ENCODE assay signal across 26 cellular contexts in genomic region chr12:2574536-2574935, GRCh38.
"Had no signal": no experiment of that assay in that cellular context is flagged by ENCODE, and none has a peak within 500 bp of the region (broad histone marks: within the 10 kb centered on the region; RNA-seq: fewer than 3 reads in every experiment).

No MANE protein-coding gene starts in this region.

- H3K9me3 ChIP-seq: breast epithelium had no signal

- ATAC-seq: Panc1, Right ventricle myocardium inferior had no signal

- H3K36me3 Mint-ChIP-seq: activated CD4-positive, alpha-beta memory T cell treated with anti-CD3 and anti-CD28 coated beads for 36 hours; activated naive CD4-positive, alpha-beta T cell treated with anti-CD3 and anti-CD28 coated beads, Interleukin-2, amount 50 U/mL, for 24 hours; IgD-negative memory B cell had no signal

- H3K27ac Mint-ChIP-seq: activated CD4-positive, alpha-beta memory T cell treated with anti-CD3 and anti-CD28 coated beads for 36 hours; activated CD4-positive, alpha-beta T cell treated with anti-CD3 and anti-CD28 coated beads, Interleukin-2, amount 10 ng/mL, durations not matched to agents 7 days and 5 days; activated naive CD4-positive, alpha-beta T cell treated with anti-CD3 and anti-CD28 coated beads, Interleukin-2, amount 50 U/mL, for 24 hours; activated T-helper 2 cell treated with anti-CD3 and anti-CD28 coated beads, Interferon-gamma antibody, Interleukin-2, Interleukin-4, amounts not matched to agents 10 μg/mL and 5 μg/mL and 100 μg/mL, durations not matched to agents 14 hours and 24 hours and 36 hours; IgD-negative memory B cell had no signal

- H3K4me1 Mint-ChIP-seq: activated CD4-positive, alpha-beta T cell treated with anti-CD3 and anti-CD28 coated beads, Interleukin-2, amount 10 ng/mL, durations not matched to agents 7 days and 5 days; activated naive CD4-positive, alpha-beta T cell treated with anti-CD3 and anti-CD28 coated beads, Interleukin-2, amount 50 U/mL, for 24 hours; IgD-negative memory B cell had no signal

- H3K36me3 ChIP-seq: breast epithelium had no signal

- H3K4me3 Mint-ChIP-seq: activated CD4-positive, alpha-beta memory T cell treated with anti-CD3 and anti-CD28 coated beads for 36 hours; activated CD4-positive, alpha-beta T cell treated with anti-CD3 and anti-CD28 coated beads, Interleukin-2, amount 10 ng/mL, durations not matched to agents 7 days and 5 days; activated naive CD4-positive, alpha-beta T cell treated with anti-CD3 and anti-CD28 coated beads, Interleukin-2, amount 50 U/mL, for 24 hours; IgD-negative memory B cell had no signal

- DNase-seq: activated CD4-positive, alpha-beta memory T cell treated with anti-CD3 and anti-CD28 coated beads for 36 hours; activated CD4-positive, alpha-beta T cell treated with anti-CD3 and anti-CD28 coated beads, Interleukin-2, amount 10 ng/mL, durations not matched to agents 7 days and 5 days; activated CD4-positive, CD25-positive, alpha-beta regulatory T cell; activated CD8-positive, alpha-beta memory T cell treated with anti-CD3 and anti-CD28 coated beads for 24 hours; activated naive CD4-positive, alpha-beta T cell; activated T-cell treated with anti-CD3 and anti-CD28 coated beads, Interleukin-2, amount 50 U/mL, for 48 hours; aorta; central memory CD4-positive, alpha-beta T cell; KG1; NCI-H1048; NCI-H146; NCI-H187 treated with DMSO at 0.1 percent for 48 hours; NCI-H226; NCI-H510A treated with DMSO at 0.1 percent for 48 hours; NK-92 treated with Interleukin-12 subunit alpha and Interleukin-12 subunit beta, amount 100 ng/mL, for 24 hours; OCI-M1; RPMI8226; T-helper 1 cell had no signal

- H3K4me3 ChIP-seq: breast epithelium, SK-N-MC had no signal

- H3K27me3 ChIP-seq: breast epithelium had no signal

- H3K27ac ChIP-seq: breast epithelium, SK-N-MC, VCaP had no signal

- H3K4me1 ChIP-seq: breast epithelium had no signal

- H3K9me3 Mint-ChIP-seq: activated CD4-positive, alpha-beta memory T cell treated with anti-CD3 and anti-CD28 coated beads for 36 hours; activated CD4-positive, alpha-beta T cell treated with anti-CD3 and anti-CD28 coated beads, Interleukin-2, amount 10 ng/mL, durations not matched to agents 7 days and 5 days; activated naive CD4-positive, alpha-beta T cell treated with anti-CD3 and anti-CD28 coated beads, Interleukin-2, amount 50 U/mL, for 24 hours; activated T-helper 2 cell treated with anti-CD3 and anti-CD28 coated beads, Interferon-gamma antibody, Interleukin-2, Interleukin-4, amounts not matched to agents 10 μg/mL and 5 μg/mL and 100 μg/mL, durations not matched to agents 14 hours and 24 hours and 36 hours; IgD-negative memory B cell had no signal
